Comparison of ENCODE assay signal across 10 cellular contexts in the genomic region with DNA sequence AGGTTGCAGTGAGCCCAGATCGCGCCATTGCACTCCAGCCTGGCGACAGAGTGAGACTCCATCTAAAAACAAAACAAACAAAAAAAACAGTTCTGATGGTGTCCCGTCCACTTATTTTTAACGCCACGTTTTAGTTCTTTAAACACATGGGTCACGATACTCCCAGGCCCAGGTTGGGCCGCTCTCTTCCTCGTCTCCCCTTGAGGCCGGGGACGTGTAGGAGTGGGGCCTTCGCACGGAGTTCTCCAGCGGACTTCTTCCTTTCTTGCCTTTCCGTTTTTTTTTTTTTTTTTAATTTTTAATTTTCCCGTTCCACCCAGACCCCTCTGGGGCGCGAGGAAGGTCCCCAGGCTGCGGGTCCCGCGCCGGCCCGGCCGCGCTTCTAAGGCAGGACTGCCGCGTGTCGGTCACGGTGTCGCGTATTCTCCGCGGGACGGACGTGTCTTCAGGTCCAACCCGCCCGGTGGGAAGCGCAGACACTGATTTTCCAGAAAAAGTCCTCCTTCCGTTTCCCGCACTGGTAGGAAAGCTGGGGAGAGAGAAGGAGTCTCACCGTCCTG. TPM values are rescaled to one million over a fixed set of nuclear protein-coding genes. Genes with fewer than 3 reads are reported as not detected.
DNase-seq lines count a peak whose midpoint lies in the region; ATAC-seq and TF ChIP-seq lines count a peak whose summit lies in the region.
"Had no signal": no experiment of that assay in that cellular context is flagged by ENCODE, and none has a peak within 500 bp of the region (broad histone marks: within the 10 kb centered on the region; RNA-seq: fewer than 3 reads in every experiment).

No MANE protein-coding gene starts in this region.

- H3K9me3 ChIP-seq in RWPE2 (ENCODE audit: severe bottlenecking) (peaks cover 2% of the 10 kb centered on the region), trophoblast cell (ENCODE audit: insufficient read depth, low read depth, low read length) (peaks cover 12% of the 10 kb centered on the region), PC-3 (ENCODE audit: low read length) (no peaks in the 10 kb centered on the region)

- DNase-seq in BJ (ENCODE audit: low read depth) = no peak
- DNase-seq in RWPE2 (ENCODE audit: low spot score) = no peak
- DNase-seq in foreskin fibroblast = no peak
- no peak for DNase-seq in trophoblast cell
- no peak for DNase-seq in stimulated activated CD4-positive, alpha-beta T cell treated with anti-CD3 and anti-CD28 coated beads, Interleukin-4, amount 100 ng/mL, for 1 hour
- no peak for DNase-seq in PC-3
- no peak for DNase-seq in NOMO-1 treated with DMSO at 0.1 percent for 48 hours (lab: John Stamatoyannopoulos, UW; ENCODE audit: unreplicated experiment)
- DNase-seq: NCI-H524 treated with DMSO at 0.1 percent for 48 hours, T1000 had no signal

- H3K9me2 ChIP-seq in PC-3 (replicated peaks; ENCODE audit: low read length) = no peaks in the 10 kb centered on the region

- H3K4me2 ChIP-seq in trophoblast cell (ENCODE audit: low read length) (peak overlapping the region; percentile 51), PC-3 (ENCODE audit: low read length) (no peak overlapping the region)

- CTCF ChIA-PET in BJ (lab: Yijun Ruan, JAX) (interaction anchor here (1.5 kb wide), 1 partner anchor 13 kb away, joined by 3 read pairs; no protein-coding TSS in a partner anchor), PC-3 (lab: Charles Lee) (no interaction called here)

- POLR2A ChIA-PET in BJ (lab: Charles Lee) = interaction anchor here (0.6 kb wide), 1 partner anchor 439 kb away, joined by 3 read pairs; no protein-coding TSS in a partner anchor
- POLR2A ChIA-PET in PC-3 (lab: Charles Lee; ENCODE audit: unreplicated experiment) = no interaction called here

- no peak for TF ChIP-seq CTCF in BJ (IDR thresholded peaks at IDR 0.05; ENCODE audit: insufficient read depth, low read depth, low read length)
- no peak for TF ChIP-seq CTCF in RWPE2 (IDR thresholded peaks at IDR 0.05; ENCODE audit: poor library complexity, severe bottlenecking)
- TF ChIP-seq CTCF in foreskin fibroblast (IDR thresholded peaks at IDR 0.05; ENCODE audit: low read depth, low read length) = no peak
- no peak for TF ChIP-seq CTCF in PC-3 (conservative IDR thresholded peaks at IDR 0.05; ENCODE audit: low read depth, low read length)

- no peak overlapping the region for H4K91ac ChIP-seq in trophoblast cell (ENCODE audit: low read depth, low read length)

- H3K27ac ChIP-seq in RWPE2 (ENCODE audit: poor library complexity, severe bottlenecking) (no peak overlapping the region), trophoblast cell (ENCODE audit: low read depth, low read length) (no peak overlapping the region), PC-3 (ENCODE audit: low read length) (no peak overlapping the region)

- H3K14ac ChIP-seq in trophoblast cell (ENCODE audit: low read length) = no peak overlapping the region

- H2AFZ ChIP-seq in trophoblast cell (ENCODE audit: insufficient read depth, low read length, poor library complexity) (peak overlapping the region; percentile 6), PC-3 (ENCODE audit: low read length) (no peak overlapping the region)

- H2AK5ac ChIP-seq in trophoblast cell (ENCODE audit: low read length) = no peak overlapping the region

- no peak overlapping the region for H4K12ac ChIP-seq in trophoblast cell (ENCODE audit: low read depth, low read length)

- no peaks in the 10 kb centered on the region for H3F3A ChIP-seq in PC-3 (ENCODE audit: low read length, unreplicated experiment)

- H2BK5ac ChIP-seq in trophoblast cell (ENCODE audit: low read depth, low read length, poor library complexity) = no peak overlapping the region

- no CpG with 5 or more reads among the region's 41 CpGs for WGBS in trophoblast cell (ENCODE audit: extremely low coverage, insufficient coverage, insufficient read length)

- H4K20me1 ChIP-seq in PC-3 (ENCODE audit: low read length) = no peaks in the 10 kb centered on the region

- H3K79me1 ChIP-seq in trophoblast cell (ENCODE audit: low read length) = no peaks in the 10 kb centered on the region

- H3K9ac ChIP-seq in trophoblast cell (ENCODE audit: low read length) (no peak overlapping the region), PC-3 (ENCODE audit: low read length) (no peak overlapping the region)

- H2BK12ac ChIP-seq in trophoblast cell (ENCODE audit: low read length) = no peak overlapping the region

- no peak overlapping the region for H2BK120ac ChIP-seq in trophoblast cell (ENCODE audit: insufficient read depth, low read length, poor library complexity)

- H3K4me1 ChIP-seq in RWPE2 (ENCODE audit: insufficient read depth, poor library complexity, severe bottlenecking) (no peaks in the 10 kb centered on the region), trophoblast cell (ENCODE audit: control insufficient read depth in 1 of 2, insufficient read depth in 2 of 2, low read length in 2 of 2) (no peaks in the 10 kb centered on the region), PC-3 (ENCODE audit: insufficient read depth, low read length) (no peaks in the 10 kb centered on the region)

- H3K4me3 ChIP-seq in BJ (ENCODE audit: low read depth, low read length) (peak overlapping the region; percentile 43), RWPE2 (ENCODE audit: severe bottlenecking) (peak overlapping the region; percentile 43), foreskin fibroblast (ENCODE audit: low read depth in 1 of 2, low read length in 2 of 2) (peak overlapping the region; percentile 27 to 49), trophoblast cell (ENCODE audit: low read depth, low read length) (no peak overlapping the region), PC-3 (ENCODE audit: low read length) (no peak overlapping the region)

- H4K8ac ChIP-seq in trophoblast cell (ENCODE audit: low read depth, low read length) = no peak overlapping the region

- H3K18ac ChIP-seq in trophoblast cell (ENCODE audit: low read length) = no peak overlapping the region

- H3K36me3 ChIP-seq in BJ (ENCODE audit: control insufficient read depth, insufficient read depth, low read length) (no peaks in the 10 kb centered on the region), RWPE2 (ENCODE audit: low read depth) (no peaks in the 10 kb centered on the region), trophoblast cell (ENCODE audit: control insufficient read depth in 1 of 2, insufficient read depth in 2 of 2, low read length in 2 of 2) (no peaks in the 10 kb centered on the region), PC-3 (ENCODE audit: low read depth, low read length) (no peaks in the 10 kb centered on the region)

- ATAC-seq in RWPE2 (ENCODE audit: low read depth) (no peak), PC-3 (no peak), GM18861 (IDR thresholded peaks at IDR 0.05; ENCODE audit: unreplicated experiment) (no peak)

- no peak overlapping the region for H3K4ac ChIP-seq in trophoblast cell (ENCODE audit: low read depth, low read length)

- H3K79me2 ChIP-seq in trophoblast cell (ENCODE audit: control insufficient read depth, insufficient read depth, low read length, poor library complexity) (no peaks in the 10 kb centered on the region), PC-3 (ENCODE audit: low read length) (no peaks in the 10 kb centered on the region)

- peaks cover 7% of the 10 kb centered on the region for H3K27me3 ChIP-seq in BJ (ENCODE audit: control insufficient read depth, insufficient read depth, low read length)
- peaks cover 14% of the 10 kb centered on the region for H3K27me3 ChIP-seq in RWPE2 (ENCODE audit: insufficient read depth, poor library complexity, severe bottlenecking)
- H3K27me3 ChIP-seq in trophoblast cell (ENCODE audit: insufficient read depth, low read length) = no peaks in the 10 kb centered on the region
- H3K27me3 ChIP-seq in PC-3 (ENCODE audit: low read length) = peaks cover under 1% of the 10 kb centered on the region; the same call in 1 of the 2 replicates

- no TSS peak for BruUV-seq in PC-3 (replicated peaks; lab: Mats Ljungman, UMichigan)

- intact Hi-C loops in PC-3 (cut with micrococcal nuclease) = no loop called here

- H3K23ac ChIP-seq in trophoblast cell (ENCODE audit: low read length) = no peak overlapping the region

RNA-seq across cellular contexts. Expression of gene SLC19A1, which starts 47.5 kb away (rescaled TPM):
- polyA plus RNA-seq in BJ (2011; rRNA removed) = 3.3 and 8.1 TPM in 2 replicates
- 2.3 and 2.5 TPM in 2 replicates for polyA minus RNA-seq in BJ (2011; rRNA and poly(A)+ RNA removed)
- 124 and 145 TPM in 2 replicates for polyA plus RNA-seq in trophoblast cell (2013)
- 54.2 and 66.6 TPM in 2 replicates for total RNA-seq in PC-3 (2014; rRNA removed)

RNA-seq across cellular contexts. Expression of gene PCBP3, which starts 53.8 kb away (rescaled TPM):
- polyA plus RNA-seq in BJ (2011; rRNA removed) = 0.99 and 2.1 TPM in 2 replicates
- 3.1 and 4.7 TPM in 2 replicates for polyA minus RNA-seq in BJ (2011; rRNA and poly(A)+ RNA removed)
- 1.2 and 1.3 TPM in 2 replicates for polyA plus RNA-seq in trophoblast cell (2013)
- total RNA-seq in PC-3 (2014; rRNA removed) = 2.4 and 3.0 TPM in 2 replicates

Comparison
In these comparisons a context has a peak if more than half of its experiments do, and no peak if none do; other contexts are left out.
1. H3K4me3 ChIP-seq: peak in BJ (single experiment), RWPE2 (single experiment) and foreskin fibroblast (2 of 2); none in trophoblast cell (single experiment) and PC-3 (single experiment).